Comparison of ENCODE assay signal across 8 cellular contexts in the genomic region with DNA sequence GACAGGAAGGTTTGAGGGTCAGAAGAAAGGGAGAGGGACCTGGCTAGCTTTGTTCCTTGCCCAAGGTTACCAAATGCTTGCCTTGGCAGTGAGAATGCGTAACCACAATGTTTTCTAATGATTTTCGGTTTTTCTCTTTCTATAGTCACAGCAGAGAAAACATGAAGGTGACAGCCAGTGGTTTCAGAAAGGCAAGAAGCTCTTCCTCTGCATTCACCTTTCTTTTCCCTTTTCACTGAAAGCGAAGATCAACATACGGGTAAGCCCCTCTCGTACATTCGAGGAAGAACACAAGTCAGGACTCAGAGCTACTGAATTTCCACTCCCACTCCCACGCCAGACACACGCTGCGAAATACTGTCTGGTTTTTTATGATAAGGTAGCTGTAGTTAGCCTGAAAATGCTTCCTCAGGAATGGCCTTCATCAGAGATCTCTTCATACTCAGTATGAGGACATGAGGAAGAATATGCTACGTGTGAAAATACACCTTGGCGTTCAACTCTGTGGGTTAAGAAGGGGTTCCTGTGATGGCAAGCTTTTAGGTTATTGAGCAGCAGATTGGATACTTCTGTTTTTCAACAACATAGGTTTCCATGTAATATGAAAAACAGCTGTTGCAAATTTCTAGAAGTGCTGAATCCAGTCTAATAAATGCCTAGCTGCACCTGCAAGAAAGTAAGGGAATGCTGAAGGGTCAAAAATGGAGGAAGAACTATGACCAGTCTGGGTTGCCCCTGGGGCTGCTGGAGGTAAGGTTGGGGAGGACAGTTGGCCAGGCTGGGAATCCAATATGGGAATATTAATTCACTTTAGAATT. TPM values are rescaled to one million over a fixed set of nuclear protein-coding genes. Genes with fewer than 3 reads are reported as not detected.
DNase-seq lines count a peak whose midpoint lies in the region; ATAC-seq, FAIRE-seq and TF ChIP-seq lines count a peak whose summit lies in the region.

No MANE protein-coding gene starts in this region.

- no peaks in the 10 kb centered on the region for H3K9me2 ChIP-seq in DOHH2 (replicated peaks; ENCODE audit: control insufficient read depth, low read length)

- in situ Hi-C loops in brain microvascular endothelial cell (cut with HindIII; ENCODE audit: low pct_ligation_motif_present, low sequenced_read_pairs) = no loop called here

- peak overlapping the region; percentile 66 for H3K4me3 Mint-ChIP-seq in activated T-helper 1 cell treated with anti-CD3 and anti-CD28 coated beads, Interleukin-12 subunit alpha, Interleukin-12 subunit beta, Interleukin-2, Interleukin-4 antibody, amounts not matched to agents 30 ng/mL and 10 ng/mL and 1 ng/mL, durations not matched to agents 14 hours and 24 hours and 36 hours

- peaks cover 35% of the 10 kb centered on the region for H3K4me1 Mint-ChIP-seq in activated T-helper 1 cell treated with anti-CD3 and anti-CD28 coated beads, Interleukin-12 subunit alpha, Interleukin-12 subunit beta, Interleukin-2, Interleukin-4 antibody, amounts not matched to agents 30 ng/mL and 10 ng/mL and 1 ng/mL, durations not matched to agents 14 hours and 24 hours and 36 hours (ENCODE audit: low read depth)

- peaks cover 27% of the 10 kb centered on the region for H3K27me3 Mint-ChIP-seq in activated T-helper 1 cell treated with anti-CD3 and anti-CD28 coated beads, Interleukin-12 subunit alpha, Interleukin-12 subunit beta, Interleukin-2, Interleukin-4 antibody, amounts not matched to agents 30 ng/mL and 10 ng/mL and 1 ng/mL, durations not matched to agents 14 hours and 24 hours and 36 hours (ENCODE audit: insufficient read depth)

- peaks cover 22% of the 10 kb centered on the region for H3K9me3 Mint-ChIP-seq in activated T-helper 1 cell treated with anti-CD3 and anti-CD28 coated beads, Interleukin-12 subunit alpha, Interleukin-12 subunit beta, Interleukin-2, Interleukin-4 antibody, amounts not matched to agents 30 ng/mL and 10 ng/mL and 1 ng/mL, durations not matched to agents 14 hours and 24 hours and 36 hours

- H3K36me3 Mint-ChIP-seq in activated T-helper 1 cell treated with anti-CD3 and anti-CD28 coated beads, Interleukin-12 subunit alpha, Interleukin-12 subunit beta, Interleukin-2, Interleukin-4 antibody, amounts not matched to agents 30 ng/mL and 10 ng/mL and 1 ng/mL, durations not matched to agents 14 hours and 24 hours and 36 hours (ENCODE audit: low read depth) = no peaks in the 10 kb centered on the region

- H3K4me3 ChIP-seq in DOHH2 (ENCODE audit: low read length) (peak overlapping the region; percentile 65; the same call in 1 of the 2 replicates), brain microvascular endothelial cell (ENCODE audit: low read depth, low read length) (no peak overlapping the region), WERI-Rb-1 (ENCODE audit: low read depth, low read length) (no peak overlapping the region)

- peak; percentile 47 for ATAC-seq in HG02981 (IDR thresholded peaks at IDR 0.05; ENCODE audit: unreplicated experiment)
- ATAC-seq in left lobe of liver = no peak

- TF ChIP-seq CTCF in DOHH2 (IDR thresholded peaks at IDR 0.05; ENCODE audit: low read depth, low read length, poor library complexity, severe bottlenecking) (no peak), brain microvascular endothelial cell (IDR thresholded peaks at IDR 0.05; ENCODE audit: low read depth, low read length, missing control alignments) (no peak), WERI-Rb-1 (IDR thresholded peaks at IDR 0.05; ENCODE audit: low read depth, low read length) (no peak)

- H3K27ac ChIP-seq in DOHH2 (ENCODE audit: low read depth, low read length) (peak overlapping the region; percentile 88), brain microvascular endothelial cell (no peak overlapping the region), WERI-Rb-1 (no peak overlapping the region)

- DNase-seq in GM19239 (ENCODE audit: insufficient read length, low spot score) (no peak), brain microvascular endothelial cell (no peak), left lobe of liver (ENCODE audit: low spot score) (no peak), NCI-H187 treated with DMSO at 0.1 percent for 48 hours (lab: John Stamatoyannopoulos, UW) (no peak), WERI-Rb-1 (no peak)
- no peak for DNase-seq in activated T-helper 1 cell treated with anti-CD3 and anti-CD28 coated beads, Interleukin-12 subunit alpha, Interleukin-12 subunit beta, Interleukin-2, Interleukin-4 antibody, amounts not matched to agents 30 ng/mL and 10 ng/mL and 1 ng/mL, durations not matched to agents 14 hours and 24 hours and 36 hours (ENCODE audit: low spot score)

- H3K4me1 ChIP-seq in DOHH2 (ENCODE audit: control insufficient read depth, low read length) = peaks cover 47% of the 10 kb centered on the region

- peak; percentile 99 for FAIRE-seq in GM19239 (lab: Jason Lieb, UNC)

- H4K20me1 ChIP-seq in DOHH2 (ENCODE audit: control insufficient read depth, insufficient read depth, low read depth, low read length) = no peaks in the 10 kb centered on the region

- H3K36me3 ChIP-seq in DOHH2 (ENCODE audit: control insufficient read depth, low read length) (peaks cover 10% of the 10 kb centered on the region), brain microvascular endothelial cell (replicated peaks) (no peaks in the 10 kb centered on the region), WERI-Rb-1 (no peaks in the 10 kb centered on the region)

- H3K9me3 ChIP-seq in DOHH2 (ENCODE audit: control insufficient read depth, insufficient read depth, low read length) = peaks cover 12% of the 10 kb centered on the region
- H3K9me3 ChIP-seq in WERI-Rb-1 (ENCODE audit: severe bottlenecking) = peaks cover 16% of the 10 kb centered on the region

- peaks cover 34% of the 10 kb centered on the region for H3F3A ChIP-seq in DOHH2 (ENCODE audit: control insufficient read depth, insufficient read depth)

- no peaks in the 10 kb centered on the region for H3K79me2 ChIP-seq in DOHH2 (ENCODE audit: control insufficient read depth, low read length)

- H3K27me3 ChIP-seq in DOHH2 (ENCODE audit: control insufficient read depth, low read length) (no peaks in the 10 kb centered on the region), brain microvascular endothelial cell (replicated peaks) (no peaks in the 10 kb centered on the region), WERI-Rb-1 (ENCODE audit: insufficient read depth, low read depth, severe bottlenecking) (no peaks in the 10 kb centered on the region)

- H3K27ac Mint-ChIP-seq in activated T-helper 1 cell treated with anti-CD3 and anti-CD28 coated beads, Interleukin-12 subunit alpha, Interleukin-12 subunit beta, Interleukin-2, Interleukin-4 antibody, amounts not matched to agents 30 ng/mL and 10 ng/mL and 1 ng/mL, durations not matched to agents 14 hours and 24 hours and 36 hours = peak overlapping the region; percentile 88

- H3K4me2 ChIP-seq in DOHH2 (ENCODE audit: low read length) = peak overlapping the region; percentile 89

- intact Hi-C loops in activated T-helper 1 cell treated with anti-CD3 and anti-CD28 coated beads, Interleukin-12 subunit alpha, Interleukin-12 subunit beta, Interleukin-2, Interleukin-4 antibody, amounts not matched to agents 30 ng/mL and 10 ng/mL and 1 ng/mL, durations not matched to agents 14 hours and 24 hours and 36 hours (cut with micrococcal nuclease) = loop anchor here (1.0 to 10.0 kb wide), 2 partner anchors 42 to 1515 kb away; no protein-coding TSS in a partner anchor

RNA-seq across cellular contexts. Expression of a gene that starts 7.4 kb away (rescaled TPM):
- 101 and 107 TPM in 2 replicates for total RNA-seq in activated T-helper 1 cell treated with anti-CD3 and anti-CD28 coated beads, Interleukin-12 subunit alpha, Interleukin-12 subunit beta, Interleukin-2, Interleukin-4 antibody, amounts not matched to agents 30 ng/mL and 10 ng/mL and 1 ng/mL, durations not matched to agents 14 hours and 24 hours and 36 hours
- 0.38 TPM for total RNA-seq in left lobe of liver

Comparison
In these comparisons a context has a peak if more than half of its experiments do, and no peak if none do; other contexts are left out.
1. RNA of a gene that starts 7.4 kb away (total RNA-seq): 101 to 107 TPM in activated T-helper 1 cell treated with anti-CD3 and anti-CD28 coated beads, Interleukin-12 subunit alpha, Interleukin-12 subunit beta, Interleukin-2, Interleukin-4 antibody, amounts not matched to agents 30 ng/mL and 10 ng/mL and 1 ng/mL, durations not matched to agents 14 hours and 24 hours and 36 hours; 0.38 TPM in left lobe of liver (single experiment); every median in the first group is over 10 times any median in the second.